In the genomic region with DNA sequence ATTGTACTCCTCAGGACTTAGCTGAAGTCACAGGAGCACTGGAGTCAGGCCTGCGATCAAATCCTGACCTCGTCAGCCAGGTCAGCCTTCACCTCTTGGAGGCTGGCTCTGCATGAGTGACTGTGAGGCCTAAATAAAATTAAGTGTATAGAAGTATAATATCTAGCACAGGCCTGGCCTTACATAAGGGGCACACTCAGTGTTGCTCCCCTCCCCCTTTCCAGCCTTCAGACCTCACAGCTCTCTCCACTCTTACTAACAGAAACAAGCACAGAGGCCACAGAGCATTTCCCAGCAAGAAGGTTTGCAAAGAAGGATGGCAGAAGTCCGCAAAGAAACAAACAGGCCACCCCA, we compare ENCODE assay signal across 13 cellular contexts.
DNase-seq lines count a peak whose midpoint lies in the region; ATAC-seq and TF ChIP-seq lines count a peak whose summit lies in the region.
"Had no signal": no experiment of that assay in that cellular context is flagged by ENCODE, and none has a peak within 500 bp of the region (broad histone marks: within the 10 kb centered on the region; RNA-seq: fewer than 3 reads in every experiment).

No MANE protein-coding gene starts in this region.

- H3K9me3 Mint-ChIP-seq in HFFc6 (no peaks in the 10 kb centered on the region), neural progenitor cell (no peaks in the 10 kb centered on the region)
- H3K9me3 Mint-ChIP-seq in activated naive CD8-positive, alpha-beta T cell (ENCODE audit: low read depth): no peaks in the 10 kb centered on the region

- H3K4me1 Mint-ChIP-seq in HFFc6 (ENCODE audit: low read depth): peaks cover 46% of the 10 kb centered on the region
- peaks cover 67% of the 10 kb centered on the region for H3K4me1 Mint-ChIP-seq in activated naive CD8-positive, alpha-beta T cell (ENCODE audit: low read depth)
- peaks cover 7% of the 10 kb centered on the region for H3K4me1 Mint-ChIP-seq in neural progenitor cell

- H3K4me3 ChIP-seq in DOHH2 (ENCODE audit: low read length) (peak overlapping the region; percentile 65), neural progenitor cell (no peak overlapping the region)
- H3K4me3 ChIP-seq: thyroid gland had no signal

- H3K79me2 ChIP-seq in DOHH2 (ENCODE audit: control insufficient read depth, low read length) (peaks cover 73% of the 10 kb centered on the region), neural progenitor cell (ENCODE audit: low read depth) (peaks cover 39% of the 10 kb centered on the region)

- H3K9me2 ChIP-seq in DOHH2 (replicated peaks; ENCODE audit: control insufficient read depth, low read length): no peaks in the 10 kb centered on the region

- peaks cover 48% of the 10 kb centered on the region for H3K4me1 ChIP-seq in DOHH2 (ENCODE audit: control insufficient read depth, low read length)
- H3K4me1 ChIP-seq in neural progenitor cell: no peaks in the 10 kb centered on the region

- H3K27ac ChIP-seq in DOHH2 (ENCODE audit: low read depth, low read length) (peak overlapping the region; percentile 36), neural progenitor cell (peak overlapping the region; percentile 29)
- H3K27ac ChIP-seq: thyroid gland had no signal

- no peaks in the 10 kb centered on the region for H3K27me3 ChIP-seq in DOHH2 (ENCODE audit: control insufficient read depth, low read length)
- no peaks in the 10 kb centered on the region for H3K27me3 ChIP-seq in neural progenitor cell
- H3K27me3 ChIP-seq: thyroid gland had no signal

- H3K4me2 ChIP-seq in DOHH2 (ENCODE audit: low read length): peak overlapping the region; percentile 77
- no peak overlapping the region for H3K4me2 ChIP-seq in neural progenitor cell

- H2AFZ ChIP-seq in neural progenitor cell (replicated peaks): no peak overlapping the region

- H3K36me3 ChIP-seq in DOHH2 (ENCODE audit: control insufficient read depth, low read length) (peaks cover 5% of the 10 kb centered on the region; the same call in 1 of the 2 replicates), neural progenitor cell (no peaks in the 10 kb centered on the region)
- H3K36me3 ChIP-seq: thyroid gland had no signal

- DNase-seq in HFFc6: no peak
- no peak for DNase-seq in neural progenitor cell (ENCODE audit: low spot score)
- no peak for DNase-seq in NCI-H345 treated with DMSO at 0.1 percent for 48 hours (lab: John Stamatoyannopoulos, UW; ENCODE audit: unreplicated experiment)
- no peak for DNase-seq in stimulated activated CD4-positive, alpha-beta T cell treated with anti-CD3 and anti-CD28 coated beads, Interleukin-4, amount 100 ng/mL, for 4 hours
- DNase-seq: DMS 273 treated with DMSO at 0.1 percent for 48 hours; H7; NCI-H1105 treated with DMSO at 0.1 percent for 48 hours; stimulated activated CD4-positive, alpha-beta T cell treated with anti-CD3 and anti-CD28 coated beads, Interleukin-1b, Interleukin-23, amount 100 ng/mL, for 48 hours had no signal

- ATAC-seq in HG03135 (IDR thresholded peaks at IDR 0.05; ENCODE audit: unreplicated experiment) (no peak), GM21825 (IDR thresholded peaks at IDR 0.05; ENCODE audit: unreplicated experiment) (no peak)

- no peaks in the 10 kb centered on the region for H3K9me3 ChIP-seq in DOHH2 (ENCODE audit: control insufficient read depth, insufficient read depth, low read length)
- no peaks in the 10 kb centered on the region for H3K9me3 ChIP-seq in neural progenitor cell (ENCODE audit: low read depth)
- H3K9me3 ChIP-seq: thyroid gland had no signal

- H4K20me1 ChIP-seq in DOHH2 (ENCODE audit: control insufficient read depth, insufficient read depth, low read depth, low read length) (peaks cover 8% of the 10 kb centered on the region), neural progenitor cell (ENCODE audit: low read depth) (peaks cover 39% of the 10 kb centered on the region)

- H3K27me3 Mint-ChIP-seq in HFFc6 (ENCODE audit: insufficient read depth) (no peaks in the 10 kb centered on the region), neural progenitor cell (ENCODE audit: insufficient read depth, low read depth) (no peaks in the 10 kb centered on the region)
- no peaks in the 10 kb centered on the region for H3K27me3 Mint-ChIP-seq in activated naive CD8-positive, alpha-beta T cell

- H3K4me3 Mint-ChIP-seq in HFFc6 (peak overlapping the region; percentile 51), neural progenitor cell (no peak overlapping the region)
- peak overlapping the region; percentile 84 for H3K4me3 Mint-ChIP-seq in activated naive CD8-positive, alpha-beta T cell

- H3K9ac ChIP-seq in neural progenitor cell: no peak overlapping the region

- H3K27ac Mint-ChIP-seq in HFFc6: peak overlapping the region; percentile 83
- H3K27ac Mint-ChIP-seq in activated naive CD8-positive, alpha-beta T cell: peak overlapping the region; percentile 90
- peak overlapping the region; percentile 11 for H3K27ac Mint-ChIP-seq in neural progenitor cell

- H3K36me3 Mint-ChIP-seq in HFFc6 (ENCODE audit: low read depth): peaks cover 9% of the 10 kb centered on the region
- peaks cover 9% of the 10 kb centered on the region for H3K36me3 Mint-ChIP-seq in activated naive CD8-positive, alpha-beta T cell
- H3K36me3 Mint-ChIP-seq in neural progenitor cell: peaks cover 3% of the 10 kb centered on the region

- TF ChIP-seq CTCF in DOHH2 (IDR thresholded peaks at IDR 0.05; ENCODE audit: low read depth, low read length, poor library complexity, severe bottlenecking) (no peak), HFFc6 (IDR thresholded peaks at IDR 0.05) (no peak), neural progenitor cell (IDR thresholded peaks at IDR 0.05) (no peak)

- H3F3A ChIP-seq in DOHH2 (ENCODE audit: control insufficient read depth, insufficient read depth): 0 out of 2 replicates have a peak, but pooled peaks cover 4% of the 10 kb centered on the region
- H3F3A ChIP-seq in neural progenitor cell (ENCODE audit: low read depth): no peaks in the 10 kb centered on the region

Comparison
In these comparisons a context has a peak if more than half of its experiments do, and no peak if none do; other contexts are left out.
1. H3K27ac Mint-ChIP-seq: peak in every context shown above with its lines; median percentile 90 in activated naive CD8-positive, alpha-beta T cell; 83 in HFFc6; 11 in neural progenitor cell.